In genomic region chrX:275476-275966, GRCh38 we compare ENCODE assay signal across 1 cellular context.
TF ChIP-seq lines count a peak whose summit lies in the region.

No MANE protein-coding gene starts in this region.

TF ChIP-seq in liver, 16 proteins besides CTCF, POLR2A, EP300 and RAD21 (continued from another document):
- TF ChIP-seq GABPA (IDR thresholded peaks at IDR 0.05 in 1 of 2, conservative IDR thresholded peaks at IDR 0.05 in 1 of 2) (no peak), ATF3 (IDR thresholded peaks at IDR 0.05) (no peak), HNF4A (conservative IDR thresholded peaks at IDR 0.05) (no peak), FOXA2 (IDR thresholded peaks at IDR 0.05) (no peak), REST (IDR thresholded peaks at IDR 0.05) (no peak)
